In genomic region chr10:131178521-131178920, GRCh38 we compare ENCODE assay signal across 20 cellular contexts.
DNase-seq lines count a peak whose midpoint lies in the region; FAIRE-seq and TF ChIP-seq lines count a peak whose summit lies in the region.
"Had no signal": no experiment of that assay in that cellular context is flagged by ENCODE, and none has a peak within 500 bp of the region (broad histone marks: within the 10 kb centered on the region; RNA-seq: fewer than 3 reads in every experiment).

No MANE protein-coding gene starts in this region.

- peaks cover 23% of the 10 kb centered on the region for H3K9me3 Mint-ChIP-seq in osteocyte (ENCODE audit: unreplicated experiment)
- no peaks in the 10 kb centered on the region for H3K9me3 Mint-ChIP-seq in type B pancreatic cell

- no peak overlapping the region for H3K27ac Mint-ChIP-seq in osteocyte (ENCODE audit: unreplicated experiment)
- H3K27ac Mint-ChIP-seq in type B pancreatic cell, result no peak overlapping the region
- H3K27ac Mint-ChIP-seq: CD4-positive, alpha-beta memory T cell had no signal

- TF ChIP-seq CTCF in osteocyte (IDR thresholded peaks at IDR 0.05), result no peak
- TF ChIP-seq CTCF in type B pancreatic cell (conservative IDR thresholded peaks at IDR 0.05), result no peak

- H3K27me3 Mint-ChIP-seq in osteocyte (ENCODE audit: unreplicated experiment) (no peaks in the 10 kb centered on the region), type B pancreatic cell (no peaks in the 10 kb centered on the region)
- H3K27me3 Mint-ChIP-seq: CD4-positive, alpha-beta memory T cell had no signal

- H3K4me1 Mint-ChIP-seq in osteocyte (ENCODE audit: unreplicated experiment), result no peaks in the 10 kb centered on the region
- H3K4me1 Mint-ChIP-seq in type B pancreatic cell (ENCODE audit: unreplicated experiment), result no peaks in the 10 kb centered on the region
- H3K4me1 Mint-ChIP-seq: CD4-positive, alpha-beta memory T cell had no signal

- H3K36me3 Mint-ChIP-seq in osteocyte (ENCODE audit: unreplicated experiment) (no peaks in the 10 kb centered on the region), type B pancreatic cell (no peaks in the 10 kb centered on the region)
- H3K36me3 Mint-ChIP-seq: CD4-positive, alpha-beta memory T cell had no signal

- FAIRE-seq in GM19239 (lab: Jason Lieb, UNC), result no peak
- FAIRE-seq: H54, HepG2, K562 had no signal

- peak; percentile 22 for DNase-seq in activated CD8-positive, alpha-beta memory T cell treated with anti-CD3 and anti-CD28 coated beads, Interleukin-2, amount 50 U/mL, for 48 hours
- DNase-seq in activated CD8-positive, alpha-beta memory T cell treated with anti-CD3 and anti-CD28 coated beads, Interleukin-2, amount 50 U/mL, for 4 hours, result no peak
- DNase-seq in NCI-H524 treated with DMSO at 0.1 percent for 48 hours (lab: John Stamatoyannopoulos, UW) (peak; percentile 4), osteocyte (ENCODE audit: extremely low spot score, unreplicated experiment) (peak; percentile 78), type B pancreatic cell (ENCODE audit: extremely low spot score, unreplicated experiment) (peak; percentile 37), Ammon's horn (ENCODE audit: low spot score) (no peak), NCI-H446 treated with DMSO at 0.1 percent for 48 hours (lab: John Stamatoyannopoulos, UW) (no peak), GM19239 (ENCODE audit: insufficient read length, low spot score) (no peak)
- DNase-seq: Caco-2; CD4-positive, alpha-beta memory T cell; DMS 273 treated with DMSO at 0.1 percent for 48 hours; MM.1S; NCI-H1048; NCI-H1417 treated with DMSO at 0.1 percent for 48 hours; NCI-H187; NCI-H2107; NCI-H82 had no signal

- no peak overlapping the region for H3K4me3 Mint-ChIP-seq in osteocyte (ENCODE audit: unreplicated experiment)
- no peak overlapping the region for H3K4me3 Mint-ChIP-seq in type B pancreatic cell
- H3K4me3 Mint-ChIP-seq: CD4-positive, alpha-beta memory T cell had no signal

Comparison
In these comparisons a context has a peak if more than half of its experiments do, and no peak if none do; other contexts are left out.
1. DNase-seq: peak in activated CD8-positive, alpha-beta memory T cell treated with anti-CD3 and anti-CD28 coated beads, Interleukin-2, amount 50 U/mL, for 48 hours (single experiment), NCI-H524 treated with DMSO at 0.1 percent for 48 hours (single experiment), osteocyte (single experiment) and type B pancreatic cell (single experiment); none in activated CD8-positive, alpha-beta memory T cell treated with anti-CD3 and anti-CD28 coated beads, Interleukin-2, amount 50 U/mL, for 4 hours (single experiment), Ammon's horn (single experiment), NCI-H446 treated with DMSO at 0.1 percent for 48 hours (single experiment) and GM19239 (single experiment).